In the genomic region with DNA sequence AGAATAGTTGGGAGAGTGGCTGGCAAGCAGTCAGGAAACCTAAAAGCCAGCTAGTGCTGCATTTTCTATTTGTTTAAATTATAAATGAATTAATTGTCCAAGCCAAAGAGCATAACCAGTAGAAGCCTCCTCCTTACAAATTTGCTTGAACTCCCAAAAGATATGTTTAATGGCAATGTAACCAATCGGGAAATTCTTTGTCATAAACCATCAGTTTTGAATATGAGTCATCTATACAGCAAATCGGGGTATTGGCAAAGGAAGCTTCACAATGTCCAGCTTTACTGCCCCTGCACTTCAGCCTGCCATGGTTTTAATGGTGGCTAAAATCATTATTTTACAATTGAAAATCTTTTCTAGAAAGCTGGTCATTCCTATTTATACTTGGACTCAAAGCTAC, we compare ENCODE assay signal across 27 cellular contexts.
DNase-seq lines count a peak whose midpoint lies in the region; ATAC-seq, FAIRE-seq and TF ChIP-seq lines count a peak whose summit lies in the region.
"Had no signal": no experiment of that assay in that cellular context is flagged by ENCODE, and none has a peak within 500 bp of the region (broad histone marks: within the 10 kb centered on the region; RNA-seq: fewer than 3 reads in every experiment).

No MANE protein-coding gene starts in this region.

- H4K5ac ChIP-seq in IMR-90 (ENCODE audit: low read depth, low read length), result no peak overlapping the region

- TF ChIP-seq RAD21 in IMR-90 (IDR thresholded peaks at IDR 0.05; ENCODE audit: low read length), result no peak

- H2AFZ ChIP-seq in IMR-90 (replicated peaks; ENCODE audit: low read length, poor library complexity) (no peak overlapping the region), astrocyte (ENCODE audit: low read depth, low read length) (no peak overlapping the region), osteoblast (ENCODE audit: low read length) (no peak overlapping the region)
- H2AFZ ChIP-seq: GM23248 had no signal

- DNase-seq in ELR (ENCODE audit: low read depth), result peak; percentile 44
- DNase-seq in IMR-90, result peak; percentile 53
- peak; percentile 15 for DNase-seq in astrocyte (ENCODE audit: low read depth)
- DNase-seq in osteoblast (ENCODE audit: insufficient read length, low spot score, missing footprints), result no peak
- DNase-seq in NCI-H2227 treated with DMSO at 0.1 percent for 48 hours (lab: John Stamatoyannopoulos, UW), result no peak
- no peak for DNase-seq in coronary artery (ENCODE audit: low spot score)
- DNase-seq in Right ventricle myocardium inferior (ENCODE audit: missing footprints), result no peak
- DNase-seq: ACHN; BE2C; C1 segment of cervical spinal cord; CD4-positive, CD25-positive, alpha-beta regulatory T cell; CD8-positive, alpha-beta memory T cell; COR-L47; DMS 273 treated with DMSO at 0.1 percent for 48 hours; DMS53; DND-41; GDM1; GM23248; HFFc6 had no signal

- H3K4me3 Mint-ChIP-seq in astrocyte (ENCODE audit: unreplicated experiment), result no peak overlapping the region
- H3K4me3 Mint-ChIP-seq: CD4-positive, CD25-positive, alpha-beta regulatory T cell; CD8-positive, alpha-beta memory T cell; HFFc6; IgD-negative memory B cell had no signal

- H4K20me1 ChIP-seq in IMR-90 (ENCODE audit: insufficient read depth, low read length) (no peaks in the 10 kb centered on the region), astrocyte (ENCODE audit: insufficient read depth, low read length) (no peaks in the 10 kb centered on the region), osteoblast (ENCODE audit: insufficient read depth, low read length) (no peaks in the 10 kb centered on the region)

- peaks cover 17% of the 10 kb centered on the region for H3K4me1 Mint-ChIP-seq in astrocyte (ENCODE audit: low read depth, unreplicated experiment)
- H3K4me1 Mint-ChIP-seq: CD4-positive, CD25-positive, alpha-beta regulatory T cell; CD8-positive, alpha-beta memory T cell; IgD-negative memory B cell had no signal

- no peaks in the 10 kb centered on the region for H3K36me3 ChIP-seq in IMR-90 (ENCODE audit: control insufficient read depth, insufficient read depth, low read length)
- no peaks in the 10 kb centered on the region for H3K36me3 ChIP-seq in astrocyte (ENCODE audit: insufficient read depth, low read length)
- no peaks in the 10 kb centered on the region for H3K36me3 ChIP-seq in osteoblast (ENCODE audit: insufficient read depth, low read length)
- H3K36me3 ChIP-seq: BE2C had no signal

- CTCF ChIA-PET in IMR-90 (lab: Yijun Ruan, JAX), result no interaction called here

- no peak overlapping the region for H3K23ac ChIP-seq in IMR-90 (ENCODE audit: low read depth, low read length)

- H3K14ac ChIP-seq in IMR-90 (replicated peaks; ENCODE audit: low read depth, low read length), result peak overlapping the region; percentile 37; the same call in 1 of the 2 replicates

- H4K8ac ChIP-seq in IMR-90 (ENCODE audit: low read depth in 2 of 2, low read length in 2 of 2), result peak overlapping the region in 1 of 2 experiments; percentile 28; a peak in 1 of 4 replicates

- H2BK120ac ChIP-seq in IMR-90 (ENCODE audit: low read depth, low read length), result peak overlapping the region; percentile 65; the same call in 1 of the 2 replicates

- H3K9me3 ChIP-seq in IMR-90 (ENCODE audit: control insufficient read depth, insufficient read depth, low read length), result no peaks in the 10 kb centered on the region
- H3K9me3 ChIP-seq in astrocyte (ENCODE audit: insufficient read depth, low read depth, low read length), result no peaks in the 10 kb centered on the region
- no peaks in the 10 kb centered on the region for H3K9me3 ChIP-seq in osteoblast (ENCODE audit: low read depth, low read length)
- H3K9me3 ChIP-seq: BE2C had no signal

- H3K4ac ChIP-seq in IMR-90 (ENCODE audit: low read depth, low read length), result peak overlapping the region; percentile 41; the same call in 1 of the 2 replicates

- no peak overlapping the region; the same call in 1 of the 3 replicates for H2BK15ac ChIP-seq in IMR-90 (ENCODE audit: low read depth, low read length)

- FAIRE-seq in astrocyte (lab: Jason Lieb, UNC), result no peak
- FAIRE-seq: A204.1, GM12892, GM18507, H54, HTR-8/SVneo had no signal

- BruUV-seq in IMR-90 (replicated peaks; lab: Mats Ljungman, UMichigan), result no TSS peak

- no peak overlapping the region for H3K27ac Mint-ChIP-seq in astrocyte (ENCODE audit: unreplicated experiment)
- H3K27ac Mint-ChIP-seq: CD4-positive, CD25-positive, alpha-beta regulatory T cell; CD8-positive, alpha-beta memory T cell; HFFc6; IgD-negative memory B cell had no signal

- no peak overlapping the region for H2AK5ac ChIP-seq in IMR-90 (ENCODE audit: low read depth, low read length)

- no peak for ATAC-seq in IMR-90 (ENCODE audit: low read depth)
- no peak for ATAC-seq in Right ventricle myocardium inferior
- ATAC-seq: HCT116 had no signal

- WGBS in IMR-90 (ENCODE audit: extremely low coverage in 2 of 2, insufficient read length in 1 of 2), 2 experiments, result no CpG with 5 or more reads among the region's 2 CpGs

- H3K9ac ChIP-seq in IMR-90 (ENCODE audit: low read depth, low read length) (no peak overlapping the region), astrocyte (ENCODE audit: low read length) (no peak overlapping the region)
- H3K9ac ChIP-seq: GM23248 had no signal

- H3K4me1 ChIP-seq in IMR-90 (ENCODE audit: control insufficient read depth, insufficient read depth, low read length) (peaks cover 3% of the 10 kb centered on the region), astrocyte (ENCODE audit: insufficient read depth, low read length) (peaks cover 13% of the 10 kb centered on the region), osteoblast (ENCODE audit: insufficient read depth, low read length) (peaks cover 23% of the 10 kb centered on the region)
- H3K4me1 ChIP-seq: BE2C had no signal

- H2AK9ac ChIP-seq in IMR-90 (replicated peaks; ENCODE audit: low read depth, low read length, poor library complexity), result no peak overlapping the region

- H3K9me1 ChIP-seq in IMR-90 (ENCODE audit: insufficient read depth, low read length), result peaks cover 7% of the 10 kb centered on the region

- dilution Hi-C loops in IMR-90 (cut with HindIII; ENCODE audit: low sequenced_read_pairs, unreplicated experiment), result no loop called here

- H3K79me2 ChIP-seq in astrocyte (ENCODE audit: insufficient read depth, low read length) (no peaks in the 10 kb centered on the region), osteoblast (ENCODE audit: insufficient read depth, low read length) (no peaks in the 10 kb centered on the region)

- no peaks in the 10 kb centered on the region for H3K27me3 ChIP-seq in IMR-90 (ENCODE audit: control insufficient read depth, insufficient read depth, low read length)
- no peaks in the 10 kb centered on the region for H3K27me3 ChIP-seq in astrocyte (ENCODE audit: insufficient read depth, low read length)
- H3K27me3 ChIP-seq in osteoblast (ENCODE audit: insufficient read depth, low read length), result no peaks in the 10 kb centered on the region
- H3K27me3 ChIP-seq: BE2C had no signal

- peaks cover 0 to 10% of the 10 kb centered on the region in 2 experiments; a peak in 2 of 4 replicates for H3K79me1 ChIP-seq in IMR-90 (ENCODE audit: low read depth in 1 of 2, low read length in 2 of 2)

- H3K4me3 ChIP-seq in IMR-90 (ENCODE audit: insufficient read depth, low read depth, low read length) (no peak overlapping the region), astrocyte (ENCODE audit: insufficient read depth, low read depth, low read length) (no peak overlapping the region), osteoblast (ENCODE audit: insufficient read depth, low read length) (no peak overlapping the region), coronary artery (no peak overlapping the region)
- H3K4me3 ChIP-seq: GM23248 had no signal

- 0 out of 2 replicates have a peak overlapping the region, but pooled peaks have one; percentile 14 for H2BK20ac ChIP-seq in IMR-90 (ENCODE audit: low read depth, low read length)

- H2BK5ac ChIP-seq in IMR-90 (ENCODE audit: low read depth, low read length, poor library complexity, severe bottlenecking), result no peak overlapping the region

- TF ChIP-seq CTCF in IMR-90 (conservative IDR thresholded peaks at IDR 0.05; ENCODE audit: low read depth, low read length) (no peak), astrocyte (IDR thresholded peaks at IDR 0.05; ENCODE audit: insufficient read depth, low read depth, low read length) (no peak), osteoblast (IDR thresholded peaks at IDR 0.05; ENCODE audit: extremely low read depth, low read depth, low read length) (no peak), coronary artery (IDR thresholded peaks at IDR 0.05) (no peak)

- POLR2A ChIA-PET in IMR-90 (lab: Charles Lee; ENCODE audit: unreplicated experiment), result no interaction called here

- TF ChIP-seq POLR2A in IMR-90 (IDR thresholded peaks at IDR 0.05; ENCODE audit: low read depth, low read length), result no peak

- H3K4me2 ChIP-seq in IMR-90 (ENCODE audit: low read depth, low read length) (no peak overlapping the region), astrocyte (ENCODE audit: low read length) (no peak overlapping the region), osteoblast (ENCODE audit: insufficient read depth, low read length) (peak overlapping the region; percentile 8)

- H4K91ac ChIP-seq in IMR-90 (ENCODE audit: insufficient read depth, low read depth, low read length), result no peak overlapping the region

- H3K27me3 Mint-ChIP-seq in astrocyte (ENCODE audit: low read depth, unreplicated experiment), result no peaks in the 10 kb centered on the region
- H3K27me3 Mint-ChIP-seq: CD4-positive, CD25-positive, alpha-beta regulatory T cell; IgD-negative memory B cell had no signal

- no peak overlapping the region for H3K56ac ChIP-seq in IMR-90 (ENCODE audit: extremely low read depth, insufficient read depth, low read length)

- no peaks in the 10 kb centered on the region for H3K9me3 Mint-ChIP-seq in astrocyte (ENCODE audit: unreplicated experiment)
- H3K9me3 Mint-ChIP-seq: HFFc6 had no signal

- H3K36me3 Mint-ChIP-seq in astrocyte (ENCODE audit: low read depth, unreplicated experiment), result peaks cover 16% of the 10 kb centered on the region
- H3K36me3 Mint-ChIP-seq: CD4-positive, CD25-positive, alpha-beta regulatory T cell; CD8-positive, alpha-beta memory T cell; IgD-negative memory B cell had no signal

- H3K27ac ChIP-seq in IMR-90 (ENCODE audit: insufficient read depth, low read length), result no peak overlapping the region
- no peak overlapping the region for H3K27ac ChIP-seq in astrocyte (ENCODE audit: low read depth, low read length)
- H3K27ac ChIP-seq in osteoblast (ENCODE audit: low read depth, low read length), result no peak overlapping the region
- H3K27ac ChIP-seq in coronary artery, result no peak overlapping the region
- H3K27ac ChIP-seq: GM23248, HL-60 had no signal

- H3K18ac ChIP-seq in IMR-90 (ENCODE audit: low read depth, low read length), result no peak overlapping the region; the same call in 1 of the 2 replicates

- in situ Hi-C loops in IMR-90 (cut with MboI; ENCODE audit: low sequenced_read_pairs), result no loop called here

- intact Hi-C loops in IMR-90 (cut with micrococcal nuclease), result loop anchor here (10.0 kb wide), 1 partner anchor 137 kb away; no protein-coding TSS in a partner anchor
- intact Hi-C loops in Right ventricle myocardium inferior (cut with DNase I), result no loop called here

TF ChIP-seq in IMR-90, 13 proteins besides CTCF, POLR2A, EP300 and RAD21:
- TF ChIP-seq MAFK (IDR thresholded peaks at IDR 0.05; ENCODE audit: low read depth, low read length) (no peak), FOS (IDR thresholded peaks at IDR 0.05; ENCODE audit: low read depth, low read length) (0 out of 2 replicates have a peak, but pooled peaks have one; percentile 12)

Comparison
In these comparisons a context has a peak if more than half of its experiments do, and no peak if none do; other contexts are left out.
1. DNase-seq: peak in ELR (single experiment), IMR-90 (single experiment) and astrocyte (single experiment); none in osteoblast (single experiment), NCI-H2227 treated with DMSO at 0.1 percent for 48 hours (single experiment), coronary artery (single experiment) and Right ventricle myocardium inferior (single experiment).